ENCODE assay signal across 8 cellular contexts in genomic region chr19:55082023-55082851, GRCh38. TPM values are rescaled to one million over a fixed set of nuclear protein-coding genes. Genes with fewer than 3 reads are reported as not detected.
A peak's percentile ranks its signal among the peaks of the same experiment; 100 is the strongest.
DNase-seq lines count a peak whose midpoint lies in the region; ATAC-seq and TF ChIP-seq lines count a peak whose summit lies in the region.

No MANE protein-coding gene starts in this region.

- peak overlapping the region; percentile 69 for H3K4me3 ChIP-seq in iPS-18a (ENCODE audit: low read length)
- H3K4me3 ChIP-seq in stomach = peak overlapping the region; percentile 29 to 52 (median 46)

- H3K9me3 Mint-ChIP-seq in Calu3 (ENCODE audit: low read depth, unreplicated experiment) (no peaks in the 10 kb centered on the region), MCF 10A (ENCODE audit: unreplicated experiment) (no peaks in the 10 kb centered on the region)
- H3K9me3 Mint-ChIP-seq in activated naive CD4-positive, alpha-beta T cell treated with anti-CD3 and anti-CD28 coated beads for 36 hours = no peaks in the 10 kb centered on the region

- H3K36me3 Mint-ChIP-seq in Calu3 (ENCODE audit: insufficient read depth, unreplicated experiment) = peaks cover 67% of the 10 kb centered on the region
- H3K36me3 Mint-ChIP-seq in activated naive CD4-positive, alpha-beta T cell treated with anti-CD3 and anti-CD28 coated beads for 36 hours (ENCODE audit: low read depth) = no peaks in the 10 kb centered on the region
- no peaks in the 10 kb centered on the region for H3K36me3 Mint-ChIP-seq in MCF 10A (ENCODE audit: insufficient read depth, unreplicated experiment)

- H3K4me1 Mint-ChIP-seq in Calu3 (ENCODE audit: low read depth, unreplicated experiment) = peaks cover 9% of the 10 kb centered on the region
- H3K4me1 Mint-ChIP-seq in activated naive CD4-positive, alpha-beta T cell treated with anti-CD3 and anti-CD28 coated beads for 36 hours (ENCODE audit: low read depth) = peaks cover 26% of the 10 kb centered on the region
- peaks cover 7% of the 10 kb centered on the region for H3K4me1 Mint-ChIP-seq in MCF 10A (ENCODE audit: insufficient read depth, unreplicated experiment)

- H3K4me1 ChIP-seq in iPS-18a (ENCODE audit: control insufficient read depth, low read depth, low read length) (peaks cover 14% of the 10 kb centered on the region), stomach (peaks cover 30 to 50% (median 47%) of the 10 kb centered on the region in 4 donors)

- H3K9me3 ChIP-seq in iPS-18a (ENCODE audit: control insufficient read depth, low read depth, low read length) (no peaks in the 10 kb centered on the region), stomach (no peaks in the 10 kb centered on the region)

- H3K9ac ChIP-seq in iPS-18a (ENCODE audit: low read length) = peak overlapping the region; percentile 32

- no peak for TF ChIP-seq POLR2A in stomach (IDR thresholded peaks at IDR 0.05)

- H3K27me3 ChIP-seq in iPS-18a (ENCODE audit: control insufficient read depth, insufficient read depth, low read length) (peaks cover 55% of the 10 kb centered on the region), stomach (peaks cover 26 to 93% (median 60%) of the 10 kb centered on the region in 3 donors)

- DNase-seq in Calu3 = no peak
- peak; percentile 80 for DNase-seq in NCI-H2227 (lab: John Stamatoyannopoulos, UW; ENCODE audit: unreplicated experiment)
- peak; percentile 51 for DNase-seq in activated naive CD4-positive, alpha-beta T cell treated with anti-CD3 and anti-CD28 coated beads for 36 hours
- DNase-seq in stomach = no peak
- no peak for DNase-seq in MCF 10A (ENCODE audit: unreplicated experiment)

- no peak overlapping the region for H3K4me3 Mint-ChIP-seq in Calu3 (ENCODE audit: low read depth, unreplicated experiment)
- peak overlapping the region; percentile 45 for H3K4me3 Mint-ChIP-seq in activated naive CD4-positive, alpha-beta T cell treated with anti-CD3 and anti-CD28 coated beads for 36 hours
- no peak overlapping the region for H3K4me3 Mint-ChIP-seq in MCF 10A (ENCODE audit: unreplicated experiment)

- CTCF ChIA-PET in Calu3 (lab: Charles Lee) = no interaction called here
- CTCF ChIA-PET in activated naive CD4-positive, alpha-beta T cell treated with anti-CD3 and anti-CD28 coated beads for 36 hours (lab: Charles Lee) = no interaction called here
- CTCF ChIA-PET in MCF 10A (lab: Yijun Ruan, JAX) = no interaction called here

- H3K27ac Mint-ChIP-seq in Calu3 (ENCODE audit: unreplicated experiment) (peak overlapping the region; percentile 55), MCF 10A (ENCODE audit: low read depth, unreplicated experiment) (no peak overlapping the region)
- H3K27ac Mint-ChIP-seq in activated naive CD4-positive, alpha-beta T cell treated with anti-CD3 and anti-CD28 coated beads for 36 hours = no peak overlapping the region

- no peaks in the 10 kb centered on the region for H3K27me3 Mint-ChIP-seq in Calu3 (ENCODE audit: unreplicated experiment)
- H3K27me3 Mint-ChIP-seq in activated naive CD4-positive, alpha-beta T cell treated with anti-CD3 and anti-CD28 coated beads for 36 hours (ENCODE audit: low read depth) = peaks cover 62% of the 10 kb centered on the region
- H3K27me3 Mint-ChIP-seq in MCF 10A (ENCODE audit: insufficient read depth, unreplicated experiment) = no peaks in the 10 kb centered on the region

- POLR2A ChIA-PET in MCF 10A (lab: Yijun Ruan, JAX) = no interaction called here

- ATAC-seq in HG03378 (IDR thresholded peaks at IDR 0.05; ENCODE audit: unreplicated experiment) = no peak
- no peak for ATAC-seq in GM21723 (IDR thresholded peaks at IDR 0.05; ENCODE audit: unreplicated experiment)

- BruUV-seq in Calu3 (replicated peaks; lab: Mats Ljungman, UMichigan) (no TSS peak), MCF 10A (replicated peaks; lab: Mats Ljungman, UMichigan) (no TSS peak)

- H3K36me3 ChIP-seq in iPS-18a (ENCODE audit: control insufficient read depth, low read depth, low read length) (no peaks in the 10 kb centered on the region), stomach (peaks cover 0 to 29% (median 11%) of the 10 kb centered on the region in 4 donors)

- WGBS in stomach, 5 donors = 32 to 61% (median 54%) methylated on average over 33 to 64 of the region's 64 CpGs

- intact Hi-C loops in Calu3 (cut with micrococcal nuclease; ENCODE audit: unreplicated experiment) = no loop called here
- intact Hi-C loops in activated naive CD4-positive, alpha-beta T cell treated with anti-CD3 and anti-CD28 coated beads for 36 hours (cut with micrococcal nuclease) = loop anchor here (10.0 kb wide), 2 partner anchors 83 to 617 kb away; partner anchors contain the start of genes DNAAF3 and LENG9
- intact Hi-C loops in stomach (cut with DNase I; ENCODE audit: low total_unique reads) = no loop called here
- intact Hi-C loops in MCF 10A (cut with micrococcal nuclease) = no loop called here

- no peak overlapping the region for H3K27ac ChIP-seq in iPS-18a (ENCODE audit: low read length)
- no peak overlapping the region for H3K27ac ChIP-seq in stomach

- TF ChIP-seq CTCF in Calu3 (IDR thresholded peaks at IDR 0.05; ENCODE audit: unreplicated experiment) (no peak), stomach (IDR thresholded peaks at IDR 0.05) (no peak), MCF 10A (IDR thresholded peaks at IDR 0.05; ENCODE audit: unreplicated experiment) (no peak)

- no peak for TF ChIP-seq EP300 in stomach (IDR thresholded peaks at IDR 0.05)

RNA-seq across cellular contexts. Expression of gene EPS8L1, which starts 6.6 kb away (rescaled TPM):
- total RNA-seq in Calu3 (2022) = 97.3 and 147 TPM in 2 replicates
- under 1 TPM; 0.88 to 0.89 TPM for total RNA-seq in activated naive CD4-positive, alpha-beta T cell treated with anti-CD3 and anti-CD28 coated beads for 36 hours
- total RNA-seq in stomach = 100 to 1,000 TPM in 3 of 5 donors, 10 to 100 TPM in 2; 32.3 to 303 (median 114) TPM
- 100 to 1,000 TPM in 1 of 3 donors, 10 to 100 TPM in 2; 82.3 to 320 (median 87.5) TPM for polyA plus RNA-seq in stomach
- 9.9 and 17.9 TPM in 2 replicates for total RNA-seq in MCF 10A (2022)

RNA-seq across cellular contexts. Expression of gene RDH13, which starts 19.3 kb away (rescaled TPM):
- total RNA-seq in Calu3 (2022) (50.1 and 54.5 TPM in 2 replicates), stomach (100 to 1,000 TPM in 1 of 5 donors, 10 to 100 TPM in 4; 20.6 to 124 (median 28.8) TPM), MCF 10A (2022) (20.2 and 25.8 TPM in 2 replicates)
- total RNA-seq in activated naive CD4-positive, alpha-beta T cell treated with anti-CD3 and anti-CD28 coated beads for 36 hours = 1 to 10 TPM; 8.7 to 8.9 TPM
- polyA plus RNA-seq in stomach = 10 to 100 TPM; 13.1 to 22.0 (median 20.3) TPM

RNA-seq across cellular contexts. Expression of gene PPP1R12C, which starts 35.2 kb away (rescaled TPM):
- 140 and 151 TPM in 2 replicates for total RNA-seq in Calu3 (2022)
- total RNA-seq in activated naive CD4-positive, alpha-beta T cell treated with anti-CD3 and anti-CD28 coated beads for 36 hours = 10 to 100 TPM; 41.2 to 42.1 TPM
- total RNA-seq in stomach = 100 to 1,000 TPM in 4 of 5 donors, 10 to 100 TPM in 1; 52.7 to 261 (median 167) TPM
- 100 to 1,000 TPM in 1 of 3 donors, 10 to 100 TPM in 2; 77.0 to 136 (median 82.6) TPM for polyA plus RNA-seq in stomach
- total RNA-seq in MCF 10A (2022) = 76.4 and 88.6 TPM in 2 replicates

RNA-seq across cellular contexts. Expression of gene GP6, which starts 44.2 kb away (rescaled TPM):
- 1.3 and 1.9 TPM in 2 replicates for total RNA-seq in Calu3 (2022)
- total RNA-seq in activated naive CD4-positive, alpha-beta T cell treated with anti-CD3 and anti-CD28 coated beads for 36 hours = not detected
- total RNA-seq in stomach = 1 to 10 TPM in 1 of 5 donors, not detected in 4; 3.5 TPM
- polyA plus RNA-seq in stomach = under 1 TPM in 1 of 3 donors, not detected in 2; 0.43 TPM
- total RNA-seq in MCF 10A (2022) = 0.27 TPM in 1 of 2 replicates, not detected in the other

Comparison
In these comparisons a context has a peak if more than half of its experiments do, and no peak if none do; other contexts are left out.
1. DNase-seq: peak in NCI-H2227 (single experiment) and activated naive CD4-positive, alpha-beta T cell treated with anti-CD3 and anti-CD28 coated beads for 36 hours (single experiment); none in Calu3 (single experiment), stomach (single experiment) and MCF 10A (single experiment).